In the genomic region with DNA sequence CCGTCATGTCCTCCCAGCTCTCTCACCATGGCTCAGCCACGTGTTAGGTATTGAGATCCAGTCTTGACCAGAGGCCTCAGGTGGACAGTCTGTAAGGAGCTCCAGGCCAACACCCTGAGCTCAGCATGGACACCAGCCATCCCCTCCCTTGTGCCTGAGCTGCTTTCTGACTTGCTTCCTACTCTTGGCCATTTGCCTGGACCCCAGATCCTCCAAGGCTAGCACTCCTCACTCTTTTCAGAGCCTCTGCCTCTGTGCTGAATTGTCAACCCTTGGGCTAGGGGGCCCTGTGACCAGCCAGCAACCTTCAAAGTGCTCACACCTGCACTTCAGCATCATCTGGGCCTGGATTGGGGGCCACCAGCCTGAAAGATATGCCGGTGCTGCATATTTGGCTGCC, we compare ENCODE assay signal across 22 cellular contexts. TPM values are rescaled to one million over a fixed set of nuclear protein-coding genes. Genes with fewer than 3 reads are reported as not detected.
DNase-seq lines count a peak whose midpoint lies in the region; ATAC-seq, FAIRE-seq and TF ChIP-seq lines count a peak whose summit lies in the region.
"Had no signal": no experiment of that assay in that cellular context is flagged by ENCODE, and none has a peak within 500 bp of the region (broad histone marks: within the 10 kb centered on the region; RNA-seq: fewer than 3 reads in every experiment).

No MANE protein-coding gene starts in this region.

- H3K36me3 ChIP-seq in A673 (ENCODE audit: insufficient read depth, low read length, poor library complexity, severe bottlenecking) = no peaks in the 10 kb centered on the region
- H3K36me3 ChIP-seq: SJSA1 had no signal

- peaks cover 42% of the 10 kb centered on the region for H3K4me1 Mint-ChIP-seq in activated T-helper 1 cell treated with anti-CD3 and anti-CD28 coated beads, Interleukin-12 subunit alpha, Interleukin-12 subunit beta, Interleukin-2, Interleukin-4 antibody, amounts not matched to agents 30 ng/mL and 10 ng/mL and 1 ng/mL, durations not matched to agents 14 hours and 24 hours and 36 hours (ENCODE audit: low read depth)
- peaks cover 50% of the 10 kb centered on the region for H3K4me1 Mint-ChIP-seq in mesothelial cell of epicardium
- H3K4me1 Mint-ChIP-seq in stimulated activated effector memory CD8-positive, alpha-beta T cell treated with anti-CD3 and anti-CD28 coated beads, Interleukin-12 subunit alpha, Interleukin-12 subunit beta, amount 100 ng/mL, for 72 hours = peaks cover 30% of the 10 kb centered on the region

- FAIRE-seq in A549 (lab: Jason Lieb, UNC) = no peak
- FAIRE-seq: GM18507, H54, HepG2 had no signal

- peaks cover 2% of the 10 kb centered on the region for H3K36me3 Mint-ChIP-seq in activated T-helper 1 cell treated with anti-CD3 and anti-CD28 coated beads, Interleukin-12 subunit alpha, Interleukin-12 subunit beta, Interleukin-2, Interleukin-4 antibody, amounts not matched to agents 30 ng/mL and 10 ng/mL and 1 ng/mL, durations not matched to agents 14 hours and 24 hours and 36 hours (ENCODE audit: low read depth)
- no peaks in the 10 kb centered on the region for H3K36me3 Mint-ChIP-seq in mesothelial cell of epicardium
- no peaks in the 10 kb centered on the region for H3K36me3 Mint-ChIP-seq in stimulated activated effector memory CD8-positive, alpha-beta T cell treated with anti-CD3 and anti-CD28 coated beads, Interleukin-12 subunit alpha, Interleukin-12 subunit beta, amount 100 ng/mL, for 72 hours

- intact Hi-C loops in activated T-helper 1 cell treated with anti-CD3 and anti-CD28 coated beads, Interleukin-12 subunit alpha, Interleukin-12 subunit beta, Interleukin-2, Interleukin-4 antibody, amounts not matched to agents 30 ng/mL and 10 ng/mL and 1 ng/mL, durations not matched to agents 14 hours and 24 hours and 36 hours (cut with micrococcal nuclease) = no loop called here
- intact Hi-C loops in A673 (cut with micrococcal nuclease; ENCODE audit: unreplicated experiment) = no loop called here

- TF ChIP-seq EP300 in A549 (IDR thresholded peaks at IDR 0.05) = no peak

- TF ChIP-seq POLR2A in A549 (IDR thresholded peaks at IDR 0.05; ENCODE audit: low read length) = no peak

- H3K4me1 ChIP-seq in A549 = peaks cover 50% of the 10 kb centered on the region
- no peaks in the 10 kb centered on the region for H3K4me1 ChIP-seq in A673 (ENCODE audit: insufficient read depth, low read length, poor library complexity, severe bottlenecking)

- POLR2A ChIA-PET in A549 (lab: Yijun Ruan, JAX) (no interaction called here), A673 (lab: Charles Lee; ENCODE audit: low non-redundant PET) (no interaction called here)

- WGBS in A549 (ENCODE audit: missing lambda C conversion rate) = 98% methylated on average over 3 of the region's 3 CpGs

- H3K27ac Mint-ChIP-seq in activated T-helper 1 cell treated with anti-CD3 and anti-CD28 coated beads, Interleukin-12 subunit alpha, Interleukin-12 subunit beta, Interleukin-2, Interleukin-4 antibody, amounts not matched to agents 30 ng/mL and 10 ng/mL and 1 ng/mL, durations not matched to agents 14 hours and 24 hours and 36 hours = peak overlapping the region; percentile 28
- peak overlapping the region; percentile 79 for H3K27ac Mint-ChIP-seq in mesothelial cell of epicardium
- peak overlapping the region; percentile 64 for H3K27ac Mint-ChIP-seq in stimulated activated effector memory CD8-positive, alpha-beta T cell treated with anti-CD3 and anti-CD28 coated beads, Interleukin-12 subunit alpha, Interleukin-12 subunit beta, amount 100 ng/mL, for 72 hours
- H3K27ac Mint-ChIP-seq: CD4-positive, alpha-beta T cell had no signal

- H3K27me3 ChIP-seq in A673 (replicated peaks; ENCODE audit: insufficient read depth, low read depth, low read length, poor library complexity) = no peaks in the 10 kb centered on the region
- H3K27me3 ChIP-seq: BLaER1 treated with 17β-estradiol and CSF1 and Interleukin-3, amounts not matched to agents 10 nM and 100 nM; SJSA1 had no signal

- H3K9me3 Mint-ChIP-seq in activated T-helper 1 cell treated with anti-CD3 and anti-CD28 coated beads, Interleukin-12 subunit alpha, Interleukin-12 subunit beta, Interleukin-2, Interleukin-4 antibody, amounts not matched to agents 30 ng/mL and 10 ng/mL and 1 ng/mL, durations not matched to agents 14 hours and 24 hours and 36 hours = no peaks in the 10 kb centered on the region
- H3K9me3 Mint-ChIP-seq in mesothelial cell of epicardium = no peaks in the 10 kb centered on the region
- no peaks in the 10 kb centered on the region for H3K9me3 Mint-ChIP-seq in stimulated activated effector memory CD8-positive, alpha-beta T cell treated with anti-CD3 and anti-CD28 coated beads, Interleukin-12 subunit alpha, Interleukin-12 subunit beta, amount 100 ng/mL, for 72 hours
- H3K9me3 Mint-ChIP-seq: CD4-positive, alpha-beta T cell had no signal

- peak overlapping the region; percentile 43 to 64; a peak in 4 of 6 replicates for H3K27ac ChIP-seq in A549
- no peak overlapping the region for H3K27ac ChIP-seq in A673 (ENCODE audit: low read depth, low read length, poor library complexity, severe bottlenecking)
- H3K27ac ChIP-seq: BLaER1 treated with 17β-estradiol and CSF1 and Interleukin-3, amounts not matched to agents 10 nM and 100 nM; PC-9; SJSA1 had no signal

- no TSS peak for BruUV-seq in A673 (replicated peaks; lab: Mats Ljungman, UMichigan)

- no peak overlapping the region for H3K4me2 ChIP-seq in A549
- H3K4me2 ChIP-seq: PC-9 had no signal

- no peak overlapping the region for H3K4me3 Mint-ChIP-seq in activated T-helper 1 cell treated with anti-CD3 and anti-CD28 coated beads, Interleukin-12 subunit alpha, Interleukin-12 subunit beta, Interleukin-2, Interleukin-4 antibody, amounts not matched to agents 30 ng/mL and 10 ng/mL and 1 ng/mL, durations not matched to agents 14 hours and 24 hours and 36 hours
- H3K4me3 Mint-ChIP-seq in mesothelial cell of epicardium = no peak overlapping the region
- H3K4me3 Mint-ChIP-seq in stimulated activated effector memory CD8-positive, alpha-beta T cell treated with anti-CD3 and anti-CD28 coated beads, Interleukin-12 subunit alpha, Interleukin-12 subunit beta, amount 100 ng/mL, for 72 hours = no peak overlapping the region
- H3K4me3 Mint-ChIP-seq: CD4-positive, alpha-beta T cell had no signal

- peaks cover 3% of the 10 kb centered on the region for H3K27me3 Mint-ChIP-seq in activated T-helper 1 cell treated with anti-CD3 and anti-CD28 coated beads, Interleukin-12 subunit alpha, Interleukin-12 subunit beta, Interleukin-2, Interleukin-4 antibody, amounts not matched to agents 30 ng/mL and 10 ng/mL and 1 ng/mL, durations not matched to agents 14 hours and 24 hours and 36 hours (ENCODE audit: insufficient read depth)
- H3K27me3 Mint-ChIP-seq in mesothelial cell of epicardium (ENCODE audit: low read depth) = no peaks in the 10 kb centered on the region
- H3K27me3 Mint-ChIP-seq: CD4-positive, alpha-beta T cell had no signal

- no peak for ATAC-seq in A549
- ATAC-seq in stimulated activated effector memory CD8-positive, alpha-beta T cell treated with anti-CD3 and anti-CD28 coated beads, Interleukin-12 subunit alpha, Interleukin-12 subunit beta, amount 100 ng/mL, for 72 hours = no peak
- no peak for ATAC-seq in HG02840 (IDR thresholded peaks at IDR 0.05; ENCODE audit: low FRiP score, unreplicated experiment)

- H3K4me3 ChIP-seq in A549 = no peak overlapping the region
- no peak overlapping the region for H3K4me3 ChIP-seq in A673 (ENCODE audit: low read depth, low read length, poor library complexity, severe bottlenecking)
- H3K4me3 ChIP-seq: BLaER1 treated with 17β-estradiol and CSF1 and Interleukin-3, amounts not matched to agents 10 nM and 100 nM; PC-9; SJSA1 had no signal

- CTCF ChIA-PET in A549 (lab: Yijun Ruan, JAX) (interaction anchor here (0.6 to 6.7 kb wide), 7 partner anchors 9 to 158 kb away, joined by 3 to 25 read pairs (median 4); no protein-coding TSS in a partner anchor), A673 (lab: Charles Lee) (no interaction called here)

- H3K9me3 ChIP-seq in A549 (no peaks in the 10 kb centered on the region), A673 (ENCODE audit: low read depth, low read length, poor library complexity, severe bottlenecking) (no peaks in the 10 kb centered on the region)
- H3K9me3 ChIP-seq: SJSA1 had no signal

- TF ChIP-seq RAD21 in A549 (conservative IDR thresholded peaks at IDR 0.05 in 1 of 2, IDR thresholded peaks at IDR 0.05 in 1 of 2) = no peak

- DNase-seq in A549 (ENCODE audit: low read depth in 1 of 2, low spot score in 1 of 2) = no peak
- no peak for DNase-seq in activated T-helper 1 cell treated with anti-CD3 and anti-CD28 coated beads, Interleukin-12 subunit alpha, Interleukin-12 subunit beta, Interleukin-2, Interleukin-4 antibody, amounts not matched to agents 30 ng/mL and 10 ng/mL and 1 ng/mL, durations not matched to agents 14 hours and 24 hours and 36 hours (ENCODE audit: low spot score)
- no peak for DNase-seq in mesothelial cell of epicardium (ENCODE audit: low spot score in 2 of 2, unreplicated experiment in 2 of 2)
- DNase-seq in stimulated activated effector memory CD8-positive, alpha-beta T cell treated with anti-CD3 and anti-CD28 coated beads, Interleukin-12 subunit alpha, Interleukin-12 subunit beta, amount 100 ng/mL, for 72 hours (ENCODE audit: low spot score in 2 of 2) = no peak
- DNase-seq in NCI-H2107 (lab: John Stamatoyannopoulos, UW) = no peak
- no peak for DNase-seq in A673 (ENCODE audit: low spot score)
- DNase-seq: CD4-positive, alpha-beta T cell; DMS53; KBM-7; NCI-H1105 treated with DMSO at 0.1 percent for 48 hours; NCI-H2029; NCI-H446 treated with DMSO at 0.1 percent for 48 hours; NCI-H526; PC-9; Right ventricle myocardium superior had no signal

- TF ChIP-seq CTCF in A549 (IDR thresholded peaks at IDR 0.05) (no peak), mesothelial cell of epicardium (IDR thresholded peaks at IDR 0.05; ENCODE audit: unreplicated experiment) (no peak), A673 (conservative IDR thresholded peaks at IDR 0.05; ENCODE audit: low read depth, low read length) (no peak)

RNA-seq across cellular contexts. Expression of gene PAX8, which starts 46.6 kb away (rescaled TPM):
- 0.71 and 1.0 TPM in 2 replicates for polyA plus RNA-seq in A549 (2011; rRNA removed)
- polyA plus RNA-seq in A549 (2012; cell fraction: cytosol; rRNA removed) = 0.54 and 0.66 TPM in 2 replicates
- polyA plus RNA-seq in A549 (2012; cell fraction: nucleus; rRNA removed) = 0.40 and 0.91 TPM in 2 replicates
- polyA plus RNA-seq in A549 (2017; fragmentation: RNase III; extraction: RNeasy Plus Mini Kit Qiagen cat#74134 plus additional on column Dnase treatment) = 0.81 to 1.7 TPM (median 1.5 TPM) in 3 replicates
- polyA minus RNA-seq in A549 (2011; rRNA and poly(A)+ RNA removed) = 1.0 and 1.7 TPM in 2 replicates
- 0.70 and 1.6 TPM in 2 replicates for total RNA-seq in activated T-helper 1 cell treated with anti-CD3 and anti-CD28 coated beads, Interleukin-12 subunit alpha, Interleukin-12 subunit beta, Interleukin-2, Interleukin-4 antibody, amounts not matched to agents 30 ng/mL and 10 ng/mL and 1 ng/mL, durations not matched to agents 14 hours and 24 hours and 36 hours
- total RNA-seq in mesothelial cell of epicardium = 0.13 to 0.31 TPM in 2 of 3 replicates, not detected in the other
- 3.1 and 3.2 TPM in 2 replicates for total RNA-seq in A673 (2021)
- total RNA-seq: G401, SJSA1 had no signal

RNA-seq across cellular contexts. Expression of gene PSD4, which starts 58.4 kb away (rescaled TPM):
- polyA plus RNA-seq in A549 (2011; rRNA removed) (5.4 and 6.7 TPM in 2 replicates), A549 (2017; fragmentation: RNase III; extraction: RNeasy Plus Mini Kit Qiagen cat#74134 plus additional on column Dnase treatment) (13.9 to 21.6 TPM (median 21.1 TPM) in 3 replicates)
- 4.3 and 5.3 TPM in 2 replicates for polyA plus RNA-seq in A549 (2012; cell fraction: cytosol; rRNA removed)
- polyA plus RNA-seq in A549 (2012; cell fraction: nucleus; rRNA removed) = 5.9 and 6.1 TPM in 2 replicates
- polyA minus RNA-seq in A549 (2011; rRNA and poly(A)+ RNA removed) = 8.2 and 8.3 TPM in 2 replicates
- 249 and 257 TPM in 2 replicates for total RNA-seq in activated T-helper 1 cell treated with anti-CD3 and anti-CD28 coated beads, Interleukin-12 subunit alpha, Interleukin-12 subunit beta, Interleukin-2, Interleukin-4 antibody, amounts not matched to agents 30 ng/mL and 10 ng/mL and 1 ng/mL, durations not matched to agents 14 hours and 24 hours and 36 hours
- total RNA-seq in mesothelial cell of epicardium (16.6 to 21.4 TPM (median 20.1 TPM) in 3 replicates), A673 (2021) (0.60 and 1.8 TPM in 2 replicates)
- total RNA-seq: G401 had no signal

Comparison
In these comparisons a context has a peak if more than half of its experiments do, and no peak if none do; other contexts are left out.
1. H3K27ac Mint-ChIP-seq: peak in every context shown above with its lines; median percentile 79 in mesothelial cell of epicardium; 64 in stimulated activated effector memory CD8-positive, alpha-beta T cell treated with anti-CD3 and anti-CD28 coated beads, Interleukin-12 subunit alpha, Interleukin-12 subunit beta, amount 100 ng/mL, for 72 hours; 28 in activated T-helper 1 cell treated with anti-CD3 and anti-CD28 coated beads, Interleukin-12 subunit alpha, Interleukin-12 subunit beta, Interleukin-2, Interleukin-4 antibody, amounts not matched to agents 30 ng/mL and 10 ng/mL and 1 ng/mL, durations not matched to agents 14 hours and 24 hours and 36 hours.